13 cellular contexts compared by ENCODE assay signal in the genomic region with DNA sequence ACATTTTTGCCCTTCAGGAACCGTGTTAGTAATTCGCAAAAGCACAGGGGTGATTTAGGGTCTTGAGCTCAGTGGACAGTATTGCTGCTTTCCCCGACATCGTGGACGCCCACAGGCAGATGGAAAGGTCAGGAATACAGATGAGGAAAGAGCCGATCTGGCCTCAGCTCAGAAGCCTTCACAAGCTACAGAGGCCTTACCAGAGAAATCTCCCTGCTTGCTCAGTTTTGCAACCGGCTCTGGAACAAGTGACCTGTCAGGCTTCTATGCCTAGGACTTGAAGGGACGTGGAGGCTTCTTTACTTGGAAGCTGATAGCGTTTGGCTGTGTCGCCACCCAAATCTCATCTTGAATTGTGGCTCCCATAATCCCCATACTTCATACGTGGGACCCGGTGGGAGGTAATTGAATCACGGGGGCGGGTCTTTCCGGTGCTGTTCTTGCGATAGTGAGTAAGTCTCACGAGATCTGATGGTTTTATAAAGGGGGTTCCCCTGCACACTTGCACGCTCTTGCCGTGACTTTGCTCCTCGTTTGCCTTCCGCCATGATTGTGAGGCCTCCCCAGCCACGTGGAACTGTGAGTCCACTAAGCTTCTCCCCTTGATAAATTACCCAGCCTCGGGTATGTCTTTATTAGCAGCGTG.
"Had no signal": no experiment of that assay in that cellular context is flagged by ENCODE, and none has a peak within 500 bp of the region (broad histone marks: within the 10 kb centered on the region; RNA-seq: fewer than 3 reads in every experiment).

No MANE protein-coding gene starts in this region.

- H3K4me1 Mint-ChIP-seq: activated CD8-positive, alpha-beta memory T cell treated with anti-CD3 and anti-CD28 coated beads, Interleukin-2, amount 10 ng/mL, durations not matched to agents 7 days and 5 days; activated naive CD4-positive, alpha-beta T cell treated with anti-CD3 and anti-CD28 coated beads, Interleukin-2, amount 10 ng/mL, durations not matched to agents 7 days and 5 days; T-helper 17 cell had no signal

- H3K27me3 ChIP-seq: cardiac muscle cell, neutrophil, stomach had no signal

- H3K4me1 ChIP-seq: stomach had no signal

- H3K9me3 ChIP-seq: neutrophil, stomach had no signal

- DNase-seq: activated CD4-positive, alpha-beta memory T cell treated with anti-CD3 and anti-CD28 coated beads for 36 hours; activated CD8-positive, alpha-beta memory T cell treated with anti-CD3 and anti-CD28 coated beads, Interleukin-2, amount 10 ng/mL, durations not matched to agents 7 days and 5 days; activated naive CD4-positive, alpha-beta T cell treated with anti-CD3 and anti-CD28 coated beads, Interleukin-2, amount 10 ng/mL, durations not matched to agents 7 days and 5 days; activated T-cell treated with anti-CD3 and anti-CD28 coated beads, Interleukin-2, amount 50 U/mL, for 1 hour; glutamatergic neuron; naive B cell; stomach; T-helper 17 cell; WERI-Rb-1 had no signal

- H3K9me3 Mint-ChIP-seq: activated CD4-positive, alpha-beta memory T cell treated with anti-CD3 and anti-CD28 coated beads for 36 hours; activated naive CD4-positive, alpha-beta T cell treated with anti-CD3 and anti-CD28 coated beads, Interleukin-2, amount 10 ng/mL, durations not matched to agents 7 days and 5 days had no signal

- H3K27ac Mint-ChIP-seq: activated CD4-positive, alpha-beta memory T cell treated with anti-CD3 and anti-CD28 coated beads for 36 hours; activated CD8-positive, alpha-beta memory T cell treated with anti-CD3 and anti-CD28 coated beads, Interleukin-2, amount 10 ng/mL, durations not matched to agents 7 days and 5 days; activated naive CD4-positive, alpha-beta T cell treated with anti-CD3 and anti-CD28 coated beads, Interleukin-2, amount 10 ng/mL, durations not matched to agents 7 days and 5 days; T-helper 17 cell had no signal

- FAIRE-seq: endometrium, urothelium cell line had no signal

- H3K36me3 ChIP-seq: cardiac muscle cell, WERI-Rb-1 had no signal

- H3K4me3 ChIP-seq: cardiac muscle cell, stomach had no signal

- H3K27ac ChIP-seq: cardiac muscle cell, neutrophil, stomach, WERI-Rb-1 had no signal

- ATAC-seq: activated CD8-positive, alpha-beta memory T cell treated with anti-CD3 and anti-CD28 coated beads, Interleukin-2, amount 10 ng/mL, durations not matched to agents 7 days and 5 days; T-helper 17 cell had no signal

- H3K36me3 Mint-ChIP-seq: activated CD8-positive, alpha-beta memory T cell treated with anti-CD3 and anti-CD28 coated beads, Interleukin-2, amount 10 ng/mL, durations not matched to agents 7 days and 5 days; activated naive CD4-positive, alpha-beta T cell treated with anti-CD3 and anti-CD28 coated beads, Interleukin-2, amount 10 ng/mL, durations not matched to agents 7 days and 5 days; naive B cell had no signal

- H3K27me3 Mint-ChIP-seq: activated CD4-positive, alpha-beta memory T cell treated with anti-CD3 and anti-CD28 coated beads for 36 hours; activated CD8-positive, alpha-beta memory T cell treated with anti-CD3 and anti-CD28 coated beads, Interleukin-2, amount 10 ng/mL, durations not matched to agents 7 days and 5 days; naive B cell had no signal

- H3K4me3 Mint-ChIP-seq: activated CD4-positive, alpha-beta memory T cell treated with anti-CD3 and anti-CD28 coated beads for 36 hours; activated CD8-positive, alpha-beta memory T cell treated with anti-CD3 and anti-CD28 coated beads, Interleukin-2, amount 10 ng/mL, durations not matched to agents 7 days and 5 days; activated naive CD4-positive, alpha-beta T cell treated with anti-CD3 and anti-CD28 coated beads, Interleukin-2, amount 10 ng/mL, durations not matched to agents 7 days and 5 days; T-helper 17 cell had no signal
